Comparison of ENCODE assay signal across 20 cellular contexts in genomic region chr6:24851086-24851485, GRCh38. TPM values are rescaled to one million over a fixed set of nuclear protein-coding genes. Genes with fewer than 3 reads are reported as not detected.
DNase-seq lines count a peak whose midpoint lies in the region; ATAC-seq, FAIRE-seq and TF ChIP-seq lines count a peak whose summit lies in the region.
"Had no signal": no experiment of that assay in that cellular context is flagged by ENCODE, and none has a peak within 500 bp of the region (broad histone marks: within the 10 kb centered on the region; RNA-seq: fewer than 3 reads in every experiment).

No MANE protein-coding gene starts in this region.

- TF ChIP-seq CTCF in thyroid gland (IDR thresholded peaks at IDR 0.05) (no peak), vagina (IDR thresholded peaks at IDR 0.05) (no peak)

- no peaks in the 10 kb centered on the region for H3K9me3 ChIP-seq in thyroid gland
- no peaks in the 10 kb centered on the region for H3K9me3 ChIP-seq in vagina
- H3K9me3 ChIP-seq: psoas muscle, SJSA1 had no signal

- H3K36me3 Mint-ChIP-seq in stimulated activated naive CD8-positive, alpha-beta T cell treated with anti-CD3 and anti-CD28 coated beads, Interleukin-15, Interleukin-2, amounts not matched to agents 100 ng/mL and 50 ng/mL, for 24 hours (ENCODE audit: low read depth), result peaks cover 50% of the 10 kb centered on the region
- H3K36me3 Mint-ChIP-seq in activated T-helper 1 cell treated with anti-CD3 and anti-CD28 coated beads, Interleukin-12 subunit alpha, Interleukin-12 subunit beta, Interleukin-2, Interleukin-4 antibody, amounts not matched to agents 30 ng/mL and 10 ng/mL and 1 ng/mL, durations not matched to agents 14 hours and 24 hours and 36 hours (ENCODE audit: low read depth), result peaks cover 54% of the 10 kb centered on the region

- H3K36me3 ChIP-seq in thyroid gland (no peaks in the 10 kb centered on the region), vagina (peaks cover 0 to 50% of the 10 kb centered on the region in 2 donors)
- H3K36me3 ChIP-seq: cardiac muscle cell, SJSA1 had no signal

- H3K9me3 Mint-ChIP-seq in stimulated activated naive CD8-positive, alpha-beta T cell treated with anti-CD3 and anti-CD28 coated beads, Interleukin-15, Interleukin-2, amounts not matched to agents 100 ng/mL and 50 ng/mL, for 24 hours, result no peaks in the 10 kb centered on the region
- no peaks in the 10 kb centered on the region for H3K9me3 Mint-ChIP-seq in activated T-helper 1 cell treated with anti-CD3 and anti-CD28 coated beads, Interleukin-12 subunit alpha, Interleukin-12 subunit beta, Interleukin-2, Interleukin-4 antibody, amounts not matched to agents 30 ng/mL and 10 ng/mL and 1 ng/mL, durations not matched to agents 14 hours and 24 hours and 36 hours
- H3K9me3 Mint-ChIP-seq: dendritic cell treated with granulocyte-macrophage colony-stimulating factor and Interleukin-4, amounts not matched to agents 40 ng/mL and 50 ng/mL, for 4 days had no signal

- ATAC-seq in stimulated activated naive CD8-positive, alpha-beta T cell treated with anti-CD3 and anti-CD28 coated beads, Interleukin-15, Interleukin-2, amounts not matched to agents 100 U/mL and 50 U/mL, for 24 hours, result no peak
- peak; percentile 63 for ATAC-seq in left lobe of liver
- ATAC-seq in GM21423 (IDR thresholded peaks at IDR 0.05; ENCODE audit: unreplicated experiment), result no peak
- ATAC-seq: psoas muscle had no signal

- peak overlapping the region; percentile 27 for H3K27ac Mint-ChIP-seq in stimulated activated naive CD8-positive, alpha-beta T cell treated with anti-CD3 and anti-CD28 coated beads, Interleukin-15, Interleukin-2, amounts not matched to agents 100 ng/mL and 50 ng/mL, for 24 hours
- peak overlapping the region; percentile 40 for H3K27ac Mint-ChIP-seq in activated T-helper 1 cell treated with anti-CD3 and anti-CD28 coated beads, Interleukin-12 subunit alpha, Interleukin-12 subunit beta, Interleukin-2, Interleukin-4 antibody, amounts not matched to agents 30 ng/mL and 10 ng/mL and 1 ng/mL, durations not matched to agents 14 hours and 24 hours and 36 hours
- H3K27ac Mint-ChIP-seq: dendritic cell treated with granulocyte-macrophage colony-stimulating factor and Interleukin-4, amounts not matched to agents 40 ng/mL and 50 ng/mL, for 4 days had no signal

- TF ChIP-seq POLR2A in thyroid gland (IDR thresholded peaks at IDR 0.05) (no peak), vagina (IDR thresholded peaks at IDR 0.05) (no peak), GM12891 (IDR thresholded peaks at IDR 0.05; ENCODE audit: low read depth, low read length) (no peak)

- no peak overlapping the region for H3K4me3 Mint-ChIP-seq in stimulated activated naive CD8-positive, alpha-beta T cell treated with anti-CD3 and anti-CD28 coated beads, Interleukin-15, Interleukin-2, amounts not matched to agents 100 ng/mL and 50 ng/mL, for 24 hours
- H3K4me3 Mint-ChIP-seq in activated T-helper 1 cell treated with anti-CD3 and anti-CD28 coated beads, Interleukin-12 subunit alpha, Interleukin-12 subunit beta, Interleukin-2, Interleukin-4 antibody, amounts not matched to agents 30 ng/mL and 10 ng/mL and 1 ng/mL, durations not matched to agents 14 hours and 24 hours and 36 hours, result no peak overlapping the region
- H3K4me3 Mint-ChIP-seq: dendritic cell treated with granulocyte-macrophage colony-stimulating factor and Interleukin-4, amounts not matched to agents 40 ng/mL and 50 ng/mL, for 4 days had no signal

- H3K27me3 ChIP-seq in thyroid gland (no peaks in the 10 kb centered on the region), vagina (no peaks in the 10 kb centered on the region)
- H3K27me3 ChIP-seq: cardiac muscle cell, SJSA1 had no signal

- intact Hi-C loops in activated T-helper 1 cell treated with anti-CD3 and anti-CD28 coated beads, Interleukin-12 subunit alpha, Interleukin-12 subunit beta, Interleukin-2, Interleukin-4 antibody, amounts not matched to agents 30 ng/mL and 10 ng/mL and 1 ng/mL, durations not matched to agents 14 hours and 24 hours and 36 hours (cut with micrococcal nuclease), result no loop called here
- intact Hi-C loops in thyroid gland (cut with DNase I), result loop anchor here (10.0 kb wide), 1 partner anchor 144 kb away; no protein-coding TSS in a partner anchor
- intact Hi-C loops in vagina (cut with DNase I), result no loop called here

- H3K27ac ChIP-seq in thyroid gland (peak overlapping the region in 1 of 3 donors; percentile 72), vagina (no peak overlapping the region)
- H3K27ac ChIP-seq: cardiac muscle cell, HL-60, psoas muscle, SJSA1 had no signal

- WGBS in thyroid gland, 2 donors, result 50 to 58% methylated on average over 2 of the region's 2 CpGs

- FAIRE-seq in GM12891 (lab: Jason Lieb, UNC), result no peak
- FAIRE-seq: HepG2, RCC 7860 had no signal

- H3K4me3 ChIP-seq in thyroid gland (replicated peaks in 1 of 3) (no peak overlapping the region), vagina (no peak overlapping the region)
- H3K4me3 ChIP-seq: cardiac muscle cell, psoas muscle, SJSA1 had no signal

- peaks cover 11% of the 10 kb centered on the region for H3K4me1 Mint-ChIP-seq in stimulated activated naive CD8-positive, alpha-beta T cell treated with anti-CD3 and anti-CD28 coated beads, Interleukin-15, Interleukin-2, amounts not matched to agents 100 ng/mL and 50 ng/mL, for 24 hours (ENCODE audit: low read depth)
- peaks cover 20% of the 10 kb centered on the region for H3K4me1 Mint-ChIP-seq in activated T-helper 1 cell treated with anti-CD3 and anti-CD28 coated beads, Interleukin-12 subunit alpha, Interleukin-12 subunit beta, Interleukin-2, Interleukin-4 antibody, amounts not matched to agents 30 ng/mL and 10 ng/mL and 1 ng/mL, durations not matched to agents 14 hours and 24 hours and 36 hours (ENCODE audit: low read depth)

- H3K27me3 Mint-ChIP-seq in stimulated activated naive CD8-positive, alpha-beta T cell treated with anti-CD3 and anti-CD28 coated beads, Interleukin-15, Interleukin-2, amounts not matched to agents 100 ng/mL and 50 ng/mL, for 24 hours, result no peaks in the 10 kb centered on the region
- no peaks in the 10 kb centered on the region for H3K27me3 Mint-ChIP-seq in activated T-helper 1 cell treated with anti-CD3 and anti-CD28 coated beads, Interleukin-12 subunit alpha, Interleukin-12 subunit beta, Interleukin-2, Interleukin-4 antibody, amounts not matched to agents 30 ng/mL and 10 ng/mL and 1 ng/mL, durations not matched to agents 14 hours and 24 hours and 36 hours (ENCODE audit: insufficient read depth)
- H3K27me3 Mint-ChIP-seq: dendritic cell treated with granulocyte-macrophage colony-stimulating factor and Interleukin-4, amounts not matched to agents 40 ng/mL and 50 ng/mL, for 4 days had no signal

- peaks cover 9 to 35% of the 10 kb centered on the region in 2 donors for H3K4me1 ChIP-seq in thyroid gland
- peaks cover 4% of the 10 kb centered on the region for H3K4me1 ChIP-seq in vagina
- H3K4me1 ChIP-seq: psoas muscle had no signal

- no peak for DNase-seq in stimulated activated naive CD8-positive, alpha-beta T cell treated with anti-CD3 and anti-CD28 coated beads, Interleukin-15, Interleukin-2, amounts not matched to agents 100 U/mL and 50 U/mL, for 24 hours
- no peak for DNase-seq in activated T-helper 1 cell treated with anti-CD3 and anti-CD28 coated beads, Interleukin-12 subunit alpha, Interleukin-12 subunit beta, Interleukin-2, Interleukin-4 antibody, amounts not matched to agents 30 ng/mL and 10 ng/mL and 1 ng/mL, durations not matched to agents 14 hours and 24 hours and 36 hours (ENCODE audit: low spot score)
- no peak for DNase-seq in left lobe of liver (ENCODE audit: low spot score)
- peak; percentile 50 to 52 for DNase-seq in thyroid gland
- DNase-seq in vagina (ENCODE audit: extremely low spot score in 2 of 2), result no peak
- DNase-seq in GM12891 (ENCODE audit: insufficient read length, low spot score), result no peak
- DNase-seq: DMS53, H7, NCI-H1105, psoas muscle had no signal

TF ChIP-seq in GM12891, 5 proteins besides CTCF, POLR2A, EP300 and RAD21:
- TF ChIP-seq POLR2AphosphoS5 (IDR thresholded peaks at IDR 0.05; ENCODE audit: low read depth, low read length) (no peak), TAF1 (IDR thresholded peaks at IDR 0.05; ENCODE audit: low read depth, low read length) (no peak), PAX5 (IDR thresholded peaks at IDR 0.05; ENCODE audit: insufficient read depth, low read length, severe bottlenecking) (no peak), SPI1 (IDR thresholded peaks at IDR 0.05; ENCODE audit: low read depth, low read length) (no peak), POU2F2 (IDR thresholded peaks at IDR 0.05; ENCODE audit: low read depth, low read length) (no peak)

RNA-seq across cellular contexts. Expression of gene ARMH2, which starts 52.4 kb away (rescaled TPM):
- not detected in 2 replicates for total RNA-seq in activated T-helper 1 cell treated with anti-CD3 and anti-CD28 coated beads, Interleukin-12 subunit alpha, Interleukin-12 subunit beta, Interleukin-2, Interleukin-4 antibody, amounts not matched to agents 30 ng/mL and 10 ng/mL and 1 ng/mL, durations not matched to agents 14 hours and 24 hours and 36 hours
- not detected for total RNA-seq in left lobe of liver
- not detected for total RNA-seq in thyroid gland
- not detected for total RNA-seq in vagina
- polyA plus RNA-seq in GM12891 (2012; ENCODE audit: low read depth, missing spikeins), result not detected
- total RNA-seq: cardiac muscle cell, H7, HepG2, liver, NCI-H460, psoas muscle, SJSA1 had no signal
- polyA plus RNA-seq: cardiac muscle cell, HepG2, liver, psoas muscle had no signal

Comparison
In these comparisons a context has a peak if more than half of its experiments do, and no peak if none do; other contexts are left out.
1. DNase-seq: peak in thyroid gland (2 of 2); none in stimulated activated naive CD8-positive, alpha-beta T cell treated with anti-CD3 and anti-CD28 coated beads, Interleukin-15, Interleukin-2, amounts not matched to agents 100 U/mL and 50 U/mL, for 24 hours (single experiment), activated T-helper 1 cell treated with anti-CD3 and anti-CD28 coated beads, Interleukin-12 subunit alpha, Interleukin-12 subunit beta, Interleukin-2, Interleukin-4 antibody, amounts not matched to agents 30 ng/mL and 10 ng/mL and 1 ng/mL, durations not matched to agents 14 hours and 24 hours and 36 hours (single experiment), left lobe of liver (single experiment), vagina (0 of 2) and GM12891 (single experiment).